Comparison of ENCODE assay signal across 33 cellular contexts in genomic region chr10:77005901-77006300, GRCh38.
"Had no signal": no experiment of that assay in that cellular context is flagged by ENCODE, and none has a peak within 500 bp of the region (broad histone marks: within the 10 kb centered on the region; RNA-seq: fewer than 3 reads in every experiment).

No MANE protein-coding gene starts in this region.

- H3K9me3 Mint-ChIP-seq: activated CD4-positive, alpha-beta memory T cell treated with anti-CD3 and anti-CD28 coated beads, Interleukin-2, amount 10 ng/mL, durations not matched to agents 7 days and 5 days; activated naive CD4-positive, alpha-beta T cell treated with anti-CD3 and anti-CD28 coated beads, Interleukin-2, amount 10 ng/mL, durations not matched to agents 7 days and 5 days; activated naive CD8-positive, alpha-beta T cell treated with anti-CD3 and anti-CD28 coated beads, Interleukin-2, amount 50 U/mL, for 24 hours; IgD-negative memory B cell had no signal

- H3K4me3 Mint-ChIP-seq: activated CD4-positive, alpha-beta memory T cell treated with anti-CD3 and anti-CD28 coated beads, Interleukin-2, amount 10 ng/mL, durations not matched to agents 7 days and 5 days; activated CD8-positive, alpha-beta memory T cell treated with anti-CD3 and anti-CD28 coated beads, Interleukin-2, amount 10 ng/mL, durations not matched to agents 7 days and 5 days; activated naive CD4-positive, alpha-beta T cell treated with anti-CD3 and anti-CD28 coated beads, Interleukin-2, amount 10 ng/mL, durations not matched to agents 7 days and 5 days; activated naive CD8-positive, alpha-beta T cell; activated naive CD8-positive, alpha-beta T cell treated with anti-CD3 and anti-CD28 coated beads, Interleukin-2, amount 50 U/mL, for 24 hours; IgD-negative memory B cell had no signal

- H3K4me1 Mint-ChIP-seq: activated CD4-positive, alpha-beta memory T cell treated with anti-CD3 and anti-CD28 coated beads, Interleukin-2, amount 10 ng/mL, durations not matched to agents 7 days and 5 days; activated naive CD4-positive, alpha-beta T cell treated with anti-CD3 and anti-CD28 coated beads, Interleukin-2, amount 10 ng/mL, durations not matched to agents 7 days and 5 days had no signal

- H3K27me3 Mint-ChIP-seq: activated naive CD4-positive, alpha-beta T cell treated with anti-CD3 and anti-CD28 coated beads, Interleukin-2, amount 10 ng/mL, durations not matched to agents 7 days and 5 days; activated naive CD8-positive, alpha-beta T cell; activated naive CD8-positive, alpha-beta T cell treated with anti-CD3 and anti-CD28 coated beads, Interleukin-2, amount 50 U/mL, for 24 hours had no signal

- H3K36me3 Mint-ChIP-seq: activated CD8-positive, alpha-beta memory T cell treated with anti-CD3 and anti-CD28 coated beads, Interleukin-2, amount 10 ng/mL, durations not matched to agents 7 days and 5 days; activated naive CD4-positive, alpha-beta T cell treated with anti-CD3 and anti-CD28 coated beads, Interleukin-2, amount 10 ng/mL, durations not matched to agents 7 days and 5 days; activated naive CD8-positive, alpha-beta T cell; brain; IgD-negative memory B cell had no signal

- H3K27ac Mint-ChIP-seq: activated CD4-positive, alpha-beta memory T cell treated with anti-CD3 and anti-CD28 coated beads, Interleukin-2, amount 10 ng/mL, durations not matched to agents 7 days and 5 days; activated CD8-positive, alpha-beta memory T cell treated with anti-CD3 and anti-CD28 coated beads, Interleukin-2, amount 10 ng/mL, durations not matched to agents 7 days and 5 days; activated naive CD4-positive, alpha-beta T cell treated with anti-CD3 and anti-CD28 coated beads, Interleukin-2, amount 10 ng/mL, durations not matched to agents 7 days and 5 days; activated naive CD8-positive, alpha-beta T cell; activated naive CD8-positive, alpha-beta T cell treated with anti-CD3 and anti-CD28 coated beads, Interleukin-2, amount 50 U/mL, for 24 hours; IgD-negative memory B cell had no signal

- H3K4me3 ChIP-seq: PC-9 had no signal

- H3K27ac ChIP-seq: PC-9, RWPE1, WERI-Rb-1 had no signal

- DNase-seq: activated CD4-positive, alpha-beta memory T cell treated with anti-CD3 and anti-CD28 coated beads, Interleukin-2, amount 10 ng/mL, durations not matched to agents 7 days and 5 days; activated CD4-positive, alpha-beta T cell treated with anti-CD3 and anti-CD28 coated beads for 1 hour; activated CD4-positive, alpha-beta T cell treated with anti-CD3 and anti-CD28 coated beads for 48 hours; activated CD4-positive, CD25-positive, alpha-beta regulatory T cell; activated CD8-positive, alpha-beta memory T cell treated with anti-CD3 and anti-CD28 coated beads for 24 hours; activated CD8-positive, alpha-beta memory T cell treated with anti-CD3 and anti-CD28 coated beads, Interleukin-2, amount 10 ng/mL, durations not matched to agents 7 days and 5 days; activated CD8-positive, alpha-beta memory T cell treated with anti-CD3 and anti-CD28 coated beads, Interleukin-2, amount 50 U/mL, for 48 hours; activated effector memory CD4-positive, alpha-beta T cell treated with Interleukin-2 at 50 U/mL for 16 hours; activated naive CD4-positive, alpha-beta T cell treated with anti-CD3 and anti-CD28 coated beads, Interleukin-2, amount 10 ng/mL, durations not matched to agents 7 days and 5 days; activated naive CD8-positive, alpha-beta T cell treated with anti-CD3 and anti-CD28 coated beads, Interleukin-2, amount 50 U/mL, for 24 hours; activated T-cell treated with anti-CD3 and anti-CD28 coated beads, Interleukin-2, amount 50 U/mL, for 48 hours; anterior cingulate cortex; central memory CD4-positive, alpha-beta T cell; Karpas-422; KBM-7; NCI-H1048; NCI-H1105 treated with DMSO at 0.1 percent for 48 hours; NCI-H1436; NCI-H187; NCI-H2029 treated with DMSO at 0.1 percent for 48 hours; NCI-H2107; NCI-H510A; NCI-H526; NCI-H774; Right ventricle myocardium superior; SW 1271; T1000; WERI-Rb-1 had no signal

- H3K36me3 ChIP-seq: WERI-Rb-1 had no signal
